ENCODE assay signal across 16 cellular contexts in the genomic region with DNA sequence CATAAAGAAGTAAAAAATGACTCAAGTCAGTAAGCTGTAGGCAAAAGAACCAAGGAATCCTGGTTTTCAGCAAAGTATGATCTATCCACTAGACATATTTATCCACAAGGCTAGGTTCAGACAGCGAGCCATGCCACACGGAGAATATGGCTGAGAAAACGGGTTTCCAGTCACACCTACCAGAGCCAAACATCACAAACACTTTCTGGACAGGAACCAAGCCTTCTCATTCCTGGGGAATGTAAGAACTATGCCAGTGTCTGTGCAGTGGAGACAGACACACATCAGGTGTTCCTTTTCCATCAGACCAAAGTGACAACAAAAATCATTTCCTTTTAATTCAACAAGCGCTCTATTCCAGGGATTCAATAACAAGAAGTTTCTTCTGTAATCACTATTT. TPM values are rescaled to one million over a fixed set of nuclear protein-coding genes. Genes with fewer than 3 reads are reported as not detected.
DNase-seq lines count a peak whose midpoint lies in the region; ATAC-seq, FAIRE-seq and TF ChIP-seq lines count a peak whose summit lies in the region.
"Had no signal": no experiment of that assay in that cellular context is flagged by ENCODE, and none has a peak within 500 bp of the region (broad histone marks: within the 10 kb centered on the region; RNA-seq: fewer than 3 reads in every experiment).

No MANE protein-coding gene starts in this region.

- FAIRE-seq in bronchial epithelial cell (lab: Jason Lieb, UNC) = no peak
- FAIRE-seq: A204.1 had no signal

- H3K27me3 Mint-ChIP-seq in stimulated activated memory B cell treated with anti-CD40 and anti-IgM and Interleukin-4, amounts not matched to agents 10 μg/mL and 1 μg/mL and 100 μg/mL, for 72 hours = no peaks in the 10 kb centered on the region
- H3K27me3 Mint-ChIP-seq: activated B cell treated with CpG ODN at 0.5 μM for 24 hours had no signal

- no peaks in the 10 kb centered on the region for H3K9me3 Mint-ChIP-seq in stimulated activated memory B cell treated with anti-CD40 and anti-IgM and Interleukin-4, amounts not matched to agents 10 μg/mL and 1 μg/mL and 100 μg/mL, for 72 hours
- H3K9me3 Mint-ChIP-seq: activated B cell treated with CpG ODN at 0.5 μM for 24 hours, endodermal cell had no signal

- DNase-seq in 8988T (peak; percentile 46), LHCN-M2 (ENCODE audit: low read depth) (peak; percentile 93), bronchial epithelial cell (ENCODE audit: low read depth) (peak; percentile 66), kidney tubule cell (ENCODE audit: low spot score) (peak; percentile 78), NCI-H774 (lab: John Stamatoyannopoulos, UW) (no peak), Ammon's horn (ENCODE audit: low spot score) (no peak)
- no peak for DNase-seq in activated naive CD4-positive, alpha-beta T cell treated with Interleukin-2 at 50 U/mL for 16 hours
- DNase-seq: activated B cell treated with CpG ODN at 0.5 μM for 24 hours, endodermal cell, NCI-H1092 treated with DMSO at 0.1 percent for 48 hours, NCI-H510A, SIG-M5, spleen, trophoblast cell had no signal

- H3K36me3 Mint-ChIP-seq in stimulated activated memory B cell treated with anti-CD40 and anti-IgM and Interleukin-4, amounts not matched to agents 10 μg/mL and 1 μg/mL and 100 μg/mL, for 72 hours = peaks cover 79% of the 10 kb centered on the region

- H3K27me3 ChIP-seq in bronchial epithelial cell (ENCODE audit: control insufficient read depth, insufficient read depth, low read length) = no peaks in the 10 kb centered on the region
- H3K27me3 ChIP-seq: spleen had no signal

- TF ChIP-seq CTCF in bronchial epithelial cell (IDR thresholded peaks at IDR 0.05; ENCODE audit: insufficient read depth, low read length, severe bottlenecking) = no peak

- no peak overlapping the region for H3K27ac Mint-ChIP-seq in stimulated activated memory B cell treated with anti-CD40 and anti-IgM and Interleukin-4, amounts not matched to agents 10 μg/mL and 1 μg/mL and 100 μg/mL, for 72 hours
- H3K27ac Mint-ChIP-seq: activated B cell treated with CpG ODN at 0.5 μM for 24 hours, endodermal cell had no signal

- H3K4me3 Mint-ChIP-seq in stimulated activated memory B cell treated with anti-CD40 and anti-IgM and Interleukin-4, amounts not matched to agents 10 μg/mL and 1 μg/mL and 100 μg/mL, for 72 hours = no peak overlapping the region
- H3K4me3 Mint-ChIP-seq: activated B cell treated with CpG ODN at 0.5 μM for 24 hours, endodermal cell had no signal

- peaks cover 23% of the 10 kb centered on the region for H3K36me3 ChIP-seq in bronchial epithelial cell (ENCODE audit: control insufficient read depth, insufficient read depth, low read length)

- no peak overlapping the region for H3K4me3 ChIP-seq in bronchial epithelial cell (ENCODE audit: low read depth, low read length)
- H3K4me3 ChIP-seq: spleen had no signal

- no peak for ATAC-seq in stimulated activated memory B cell treated with anti-CD40 and anti-IgM and Interleukin-4, amounts not matched to agents 10 μg/mL and 1 μg/mL and 100 μg/mL, for 72 hours

- no peaks in the 10 kb centered on the region for H3K4me1 Mint-ChIP-seq in stimulated activated memory B cell treated with anti-CD40 and anti-IgM and Interleukin-4, amounts not matched to agents 10 μg/mL and 1 μg/mL and 100 μg/mL, for 72 hours
- H3K4me1 Mint-ChIP-seq: activated B cell treated with CpG ODN at 0.5 μM for 24 hours, endodermal cell had no signal

RNA-seq across cellular contexts. Expression of a gene that starts 41.1 kb away (rescaled TPM):
- total RNA-seq in LHCN-M2 (2014; rRNA removed) = 32.9 and 38.2 TPM in 2 replicates
- polyA plus RNA-seq in LHCN-M2 (2012) = 17.8 TPM
- 16.6 and 19.6 TPM in 2 replicates for total RNA-seq in bronchial epithelial cell

RNA-seq across cellular contexts. Expression of a gene that starts 41.2 kb away (rescaled TPM):
- total RNA-seq in LHCN-M2 (2014; rRNA removed) (29.2 and 36.1 TPM in 2 replicates), bronchial epithelial cell (34.2 and 39.0 TPM in 2 replicates)
- 37.8 TPM for polyA plus RNA-seq in LHCN-M2 (2012)

RNA-seq across cellular contexts. Expression of a gene that starts 59.8 kb away (rescaled TPM):
- total RNA-seq in LHCN-M2 (2014; rRNA removed) = 151 and 211 TPM in 2 replicates
- polyA plus RNA-seq in LHCN-M2 (2012) = 104 TPM
- 4.1 and 6.6 TPM in 2 replicates for total RNA-seq in bronchial epithelial cell

Comparison
In these comparisons a context has a peak if more than half of its experiments do, and no peak if none do; other contexts are left out.
1. DNase-seq: peak in 8988T (single experiment), LHCN-M2 (single experiment), bronchial epithelial cell (single experiment) and kidney tubule cell (single experiment); none in NCI-H774 (single experiment), activated naive CD4-positive, alpha-beta T cell treated with Interleukin-2 at 50 U/mL for 16 hours (single experiment) and Ammon's horn (single experiment).
2. RNA of a gene that starts 59.8 kb away (total RNA-seq): 151 to 211 TPM in LHCN-M2; 4.1 to 6.6 TPM in bronchial epithelial cell; every median in the first group is over 10 times any median in the second.